In genomic region chr9:100852088-100852487, GRCh38 we compare ENCODE assay signal across 25 cellular contexts.
"Had no signal": no experiment of that assay in that cellular context is flagged by ENCODE, and none has a peak within 500 bp of the region (broad histone marks: within the 10 kb centered on the region; RNA-seq: fewer than 3 reads in every experiment).

No MANE protein-coding gene starts in this region.

- H3K27ac Mint-ChIP-seq: effector memory CD8-positive, alpha-beta T cell; naive thymus-derived CD4-positive, alpha-beta T cell; nephron; stimulated activated effector memory CD8-positive, alpha-beta T cell treated with anti-CD3 and anti-CD28 coated beads, Interleukin-12 subunit alpha, Interleukin-12 subunit beta, amount 100 ng/mL, for 72 hours had no signal

- H3K4me3 Mint-ChIP-seq: effector memory CD8-positive, alpha-beta T cell; naive thymus-derived CD4-positive, alpha-beta T cell; nephron; stimulated activated effector memory CD8-positive, alpha-beta T cell treated with anti-CD3 and anti-CD28 coated beads, Interleukin-12 subunit alpha, Interleukin-12 subunit beta, amount 100 ng/mL, for 72 hours had no signal

- ATAC-seq: effector memory CD8-positive, alpha-beta T cell; left cardiac atrium; left lung; naive thymus-derived CD4-positive, alpha-beta T cell; sciatic nerve; stimulated activated effector memory CD8-positive, alpha-beta T cell treated with anti-CD3 and anti-CD28 coated beads, Interleukin-12 subunit alpha, Interleukin-12 subunit beta, amount 100 ng/mL, for 72 hours had no signal

- H3K4me1 ChIP-seq: left lung, prostate gland, right atrium auricular region, stomach, vagina had no signal

- H3K27ac ChIP-seq: left lung, prostate gland, right atrium auricular region, stomach, thyroid gland, vagina had no signal

- H3K4me2 ChIP-seq: smooth muscle cell had no signal

- H3K4me1 Mint-ChIP-seq: naive thymus-derived CD4-positive, alpha-beta T cell; stimulated activated effector memory CD8-positive, alpha-beta T cell treated with anti-CD3 and anti-CD28 coated beads, Interleukin-12 subunit alpha, Interleukin-12 subunit beta, amount 100 ng/mL, for 72 hours had no signal

- H3K36me3 ChIP-seq: left lung, prostate gland, right atrium auricular region, stomach, thyroid gland, vagina had no signal

- H3K9me3 Mint-ChIP-seq: nephron had no signal

- FAIRE-seq: frontal cortex, islet of Langerhans had no signal

- DNase-seq: cortex of kidney; effector memory CD8-positive, alpha-beta T cell; hypothalamus; left cardiac atrium; left lung; mesenchymal stem cell; midbrain; naive thymus-derived CD4-positive, alpha-beta T cell; nucleus accumbens; stimulated activated CD4-positive, alpha-beta T cell treated with anti-CD3 and anti-CD28 coated beads, Interleukin-12 subunit alpha, Interleukin-12 subunit beta, amount 100 ng/mL, for 4 hours; stimulated activated CD4-positive, alpha-beta T cell treated with anti-CD3 and anti-CD28 coated beads, Interleukin-1b, Interleukin-23, amount 100 ng/mL, for 48 hours; stimulated activated CD4-positive, alpha-beta T cell treated with anti-CD3 and anti-CD28 coated beads, Interleukin-4, amount 100 ng/mL, for 1 hour; stimulated activated naive CD4-positive, alpha-beta T cell treated with Interleukin-2 at 50 U/mL for 16 hours; stomach; thyroid gland; trophoblast cell had no signal

- H3K36me3 Mint-ChIP-seq: naive thymus-derived CD4-positive, alpha-beta T cell; stimulated activated effector memory CD8-positive, alpha-beta T cell treated with anti-CD3 and anti-CD28 coated beads, Interleukin-12 subunit alpha, Interleukin-12 subunit beta, amount 100 ng/mL, for 72 hours had no signal

- H3K27me3 Mint-ChIP-seq: effector memory CD8-positive, alpha-beta T cell had no signal

- H3K4me3 ChIP-seq: left lung, prostate gland, right atrium auricular region, smooth muscle cell, stomach, thyroid gland, vagina had no signal

- H3K9me3 ChIP-seq: left lung, prostate gland, right atrium auricular region, stomach, thyroid gland, vagina had no signal

- H3K27me3 ChIP-seq: left lung, right atrium auricular region, stomach, thyroid gland, vagina had no signal
